ENCODE assay signal across 1 cellular context in the genomic region with DNA sequence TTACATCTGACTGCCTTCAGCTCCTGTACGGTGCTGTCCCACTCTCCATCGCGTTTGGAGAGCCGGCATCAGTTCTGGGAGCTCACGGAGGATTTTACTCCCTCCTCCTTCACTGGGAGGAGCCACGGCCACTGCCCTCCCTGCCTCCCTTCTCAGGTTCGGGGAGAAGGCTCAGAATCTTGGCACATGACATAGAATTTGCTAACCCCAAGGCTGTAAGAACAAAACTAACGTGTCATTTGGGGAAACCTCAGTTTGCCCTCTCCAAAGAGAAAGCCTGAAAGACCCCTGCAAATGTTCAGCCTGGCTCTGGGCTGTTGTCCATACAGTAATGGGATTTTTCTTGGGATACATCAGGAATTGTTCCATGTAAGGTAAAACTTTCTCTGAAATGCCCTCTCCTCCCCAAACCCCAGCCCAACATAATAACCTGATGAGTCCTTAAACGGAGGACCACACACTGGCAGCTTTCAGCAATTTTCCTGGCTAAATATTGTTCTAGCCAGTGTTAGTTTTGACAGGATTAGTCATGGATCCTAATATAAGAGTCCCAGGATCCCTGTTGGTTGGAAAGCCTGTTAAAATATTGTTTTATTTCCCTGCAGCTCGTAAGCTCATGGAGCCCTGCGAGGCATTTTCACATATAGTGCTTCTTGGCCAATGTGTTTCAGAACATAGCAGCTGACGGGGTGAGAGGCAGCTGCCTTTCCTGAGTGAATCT.
TF ChIP-seq lines count a peak whose summit lies in the region.

No MANE protein-coding gene starts in this region.

TF ChIP-seq in IMR-90, 13 proteins besides CTCF, POLR2A, EP300 and RAD21 (continued from another document):
- TF ChIP-seq, protein P1, sequence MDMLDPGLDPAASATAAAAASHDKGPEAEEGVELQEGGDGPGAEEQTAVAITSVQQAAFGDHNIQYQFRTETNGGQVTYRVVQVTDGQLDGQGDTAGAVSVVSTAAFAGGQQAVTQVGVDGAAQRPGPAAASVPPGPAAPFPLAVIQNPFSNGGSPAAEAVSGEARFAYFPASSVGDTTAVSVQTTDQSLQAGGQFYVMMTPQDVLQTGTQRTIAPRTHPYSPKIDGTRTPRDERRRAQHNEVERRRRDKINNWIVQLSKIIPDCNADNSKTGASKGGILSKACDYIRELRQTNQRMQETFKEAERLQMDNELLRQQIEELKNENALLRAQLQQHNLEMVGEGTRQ (IDR thresholded peaks at IDR 0.05; ENCODE audit: low read depth, low read length) = no peak
- TF ChIP-seq MAFK (IDR thresholded peaks at IDR 0.05; ENCODE audit: low read depth, low read length) (no peak), CEBPB (IDR thresholded peaks at IDR 0.05; ENCODE audit: low read depth, low read length) (no peak), SMC3 (IDR thresholded peaks at IDR 0.05; ENCODE audit: low read depth, low read length) (no peak), RFX5 (IDR thresholded peaks at IDR 0.05; ENCODE audit: low read depth, low read length) (no peak), CHD1 (IDR thresholded peaks at IDR 0.05; ENCODE audit: low read depth, low read length) (no peak), BHLHE40 (IDR thresholded peaks at IDR 0.05; ENCODE audit: low read depth, low read length) (no peak), FOS (IDR thresholded peaks at IDR 0.05; ENCODE audit: low read depth, low read length) (no peak), RCOR1 (IDR thresholded peaks at IDR 0.05; ENCODE audit: insufficient replicate concordance, low read length) (no peak), NFE2L2 (IDR thresholded peaks at IDR 0.05; ENCODE audit: low read depth, low read length) (no peak)
- TF ChIP-seq, protein P2, sequence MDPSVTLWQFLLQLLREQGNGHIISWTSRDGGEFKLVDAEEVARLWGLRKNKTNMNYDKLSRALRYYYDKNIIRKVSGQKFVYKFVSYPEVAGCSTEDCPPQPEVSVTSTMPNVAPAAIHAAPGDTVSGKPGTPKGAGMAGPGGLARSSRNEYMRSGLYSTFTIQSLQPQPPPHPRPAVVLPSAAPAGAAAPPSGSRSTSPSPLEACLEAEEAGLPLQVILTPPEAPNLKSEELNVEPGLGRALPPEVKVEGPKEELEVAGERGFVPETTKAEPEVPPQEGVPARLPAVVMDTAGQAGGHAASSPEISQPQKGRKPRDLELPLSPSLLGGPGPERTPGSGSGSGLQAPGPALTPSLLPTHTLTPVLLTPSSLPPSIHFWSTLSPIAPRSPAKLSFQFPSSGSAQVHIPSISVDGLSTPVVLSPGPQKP (IDR thresholded peaks at IDR 0.05; ENCODE audit: borderline replicate concordance, low read depth, low read length) = no peak
TF ChIP-seq in IMR-90: peak in this region for 0.
